ENCODE assay signal across 11 cellular contexts in genomic region chr17:45224671-45225050, GRCh38. TPM values are rescaled to one million over a fixed set of nuclear protein-coding genes. Genes with fewer than 3 reads are reported as not detected.
DNase-seq lines count a peak whose midpoint lies in the region; ATAC-seq lines count a peak whose summit lies in the region.
"Had no signal": no experiment of that assay in that cellular context is flagged by ENCODE, and none has a peak within 500 bp of the region (broad histone marks: within the 10 kb centered on the region; RNA-seq: fewer than 3 reads in every experiment).

No MANE protein-coding gene starts in this region.

- peaks cover 68% of the 10 kb centered on the region for H3K4me1 ChIP-seq in thymus (ENCODE audit: control insufficient read depth, insufficient read depth, low read length)
- peaks cover 36% of the 10 kb centered on the region for H3K4me1 ChIP-seq in SJCRH30
- H3K4me1 ChIP-seq: foreskin keratinocyte had no signal

- peaks cover 58% of the 10 kb centered on the region for H3K36me3 Mint-ChIP-seq in activated T-cell treated with anti-CD3 and anti-CD28 coated beads, Interleukin-2, amount 50 U/mL, for 24 hours (ENCODE audit: low read depth)

- H3K36me3 ChIP-seq in thymus (ENCODE audit: control insufficient read depth, insufficient read depth) (no peaks in the 10 kb centered on the region), SJCRH30 (no peaks in the 10 kb centered on the region)

- H3K27ac Mint-ChIP-seq in activated T-cell treated with anti-CD3 and anti-CD28 coated beads, Interleukin-2, amount 50 U/mL, for 24 hours = peak overlapping the region; percentile 99
- H3K27ac Mint-ChIP-seq: nephron had no signal

- H3K9me3 ChIP-seq in thymus (ENCODE audit: control insufficient read depth) = no peaks in the 10 kb centered on the region
- no peaks in the 10 kb centered on the region for H3K9me3 ChIP-seq in SJCRH30 (replicated peaks)

- H3K27me3 ChIP-seq in thymus (ENCODE audit: control insufficient read depth, insufficient read depth) = no peaks in the 10 kb centered on the region
- H3K27me3 ChIP-seq in SJCRH30 = peaks cover 20% of the 10 kb centered on the region

- DNase-seq in activated naive CD4-positive, alpha-beta T cell treated with Interleukin-2 at 50 U/mL for 16 hours = peak; percentile 26
- DNase-seq in activated naive CD4-positive, alpha-beta T cell treated with anti-CD3 and anti-CD28 coated beads, Interleukin-2, amount 50 U/mL, for 16 hours = no peak
- peak; percentile 62 for DNase-seq in activated T-cell treated with anti-CD3 and anti-CD28 coated beads, Interleukin-2, amount 50 U/mL, for 24 hours
- peak; percentile 58 for DNase-seq in islet precursor cell
- DNase-seq in SJCRH30 = no peak
- no peak for DNase-seq in HUDEP-2 (lab: John Stamatoyannopoulos, UW; ENCODE audit: unreplicated experiment in 76 of 76)
- DNase-seq: foreskin keratinocyte had no signal

- no peaks in the 10 kb centered on the region for H3K9me3 Mint-ChIP-seq in activated T-cell treated with anti-CD3 and anti-CD28 coated beads, Interleukin-2, amount 50 U/mL, for 24 hours
- H3K9me3 Mint-ChIP-seq: nephron had no signal

- H3K27me3 Mint-ChIP-seq in activated T-cell treated with anti-CD3 and anti-CD28 coated beads, Interleukin-2, amount 50 U/mL, for 24 hours = no peaks in the 10 kb centered on the region

- H3K4me3 ChIP-seq in thymus (ENCODE audit: low read length) = peak overlapping the region; percentile 100
- no peak overlapping the region for H3K4me3 ChIP-seq in SJCRH30

- H3K27ac ChIP-seq in thymus (ENCODE audit: low read depth) = peak overlapping the region; percentile 99
- no peak overlapping the region for H3K27ac ChIP-seq in SJCRH30
- H3K27ac ChIP-seq: foreskin keratinocyte had no signal

- peaks cover 73% of the 10 kb centered on the region for H3K4me1 Mint-ChIP-seq in activated T-cell treated with anti-CD3 and anti-CD28 coated beads, Interleukin-2, amount 50 U/mL, for 24 hours (ENCODE audit: low read depth)

- ATAC-seq in HG03469 (IDR thresholded peaks at IDR 0.05; ENCODE audit: unreplicated experiment) = no peak

- peak overlapping the region; percentile 98 for H3K4me3 Mint-ChIP-seq in activated T-cell treated with anti-CD3 and anti-CD28 coated beads, Interleukin-2, amount 50 U/mL, for 24 hours
- H3K4me3 Mint-ChIP-seq: nephron had no signal

- WGBS in thymus = 35% methylated on average over 9 of the region's 9 CpGs

RNA-seq across cellular contexts. Expression of gene FMNL1, which starts 3.0 kb away (rescaled TPM):
- 79.5 TPM for polyA plus RNA-seq in thymus
- 0.91 and 1.1 TPM in 2 replicates for total RNA-seq in SJCRH30 (2014; rRNA removed; shearing (Covaris generic))

RNA-seq across cellular contexts. Expression of gene SPATA32, which starts 37.2 kb away (rescaled TPM):
- polyA plus RNA-seq in thymus = 0.21 TPM
- 0.08 TPM in 1 of 2 replicates, not detected in the other for total RNA-seq in SJCRH30 (2014; rRNA removed; shearing (Covaris generic))
- total RNA-seq: foreskin keratinocyte had no signal
- polyA plus RNA-seq: AG04450, foreskin keratinocyte had no signal

Comparison
In these comparisons a context has a peak if more than half of its experiments do, and no peak if none do; other contexts are left out.
1. DNase-seq: peak in activated naive CD4-positive, alpha-beta T cell treated with Interleukin-2 at 50 U/mL for 16 hours (single experiment), activated T-cell treated with anti-CD3 and anti-CD28 coated beads, Interleukin-2, amount 50 U/mL, for 24 hours (single experiment) and islet precursor cell (single experiment); none in activated naive CD4-positive, alpha-beta T cell treated with anti-CD3 and anti-CD28 coated beads, Interleukin-2, amount 50 U/mL, for 16 hours (single experiment), SJCRH30 (0 of 2) and HUDEP-2 (0 of 76).